In genomic region chr16:2156025-2156848, GRCh38 we compare ENCODE assay signal across 8 cellular contexts. TPM values are rescaled to one million over a fixed set of nuclear protein-coding genes. Genes with fewer than 3 reads are reported as not detected.
A peak's percentile ranks its signal among the peaks of the same experiment; 100 is the strongest.
DNase-seq lines count a peak whose midpoint lies in the region; ATAC-seq, FAIRE-seq and TF ChIP-seq lines count a peak whose summit lies in the region.

No MANE protein-coding gene starts in this region.

- H2AFZ ChIP-seq in K562 (ENCODE audit: low read depth, low read length), result peak overlapping the region; percentile 52

- peaks cover 45% of the 10 kb centered on the region for H4K20me1 ChIP-seq in K562 (replicated peaks; ENCODE audit: control insufficient read depth, insufficient read depth, low read length)

- H3K9ac ChIP-seq in K562 (ENCODE audit: insufficient read depth in 1 of 2, low read depth in 2 of 2, low read length in 2 of 2), result peak overlapping the region; percentile 91 to 99

- whole genome bisulfite sequencing in K562 (ENCODE audit: insufficient coverage, low coverage, missing lambda C conversion rate), result under 1% methylated on average over 33 of the region's 41 CpGs
- 3 to 5% methylated on average over 25 to 41 of the region's 41 CpGs for WGBS in testis, 2 donors

- TF ChIP-seq EP300 in K562 (IDR thresholded peaks at IDR 0.05; ENCODE audit: low read length), result no peak

- H3K27ac ChIP-seq in K562 (ENCODE audit: extremely low read depth, low read depth, low read length), result peak overlapping the region; percentile 78
- peak overlapping the region; percentile 67 to 93 for H3K27ac ChIP-seq in left lung
- H3K27ac ChIP-seq in testis, result peak overlapping the region; percentile 59 to 89

- peaks cover 93% of the 10 kb centered on the region for H3K79me2 ChIP-seq in K562 (ENCODE audit: control insufficient read depth, insufficient read depth, low read length)

- H3K27me3 ChIP-seq in K562 (ENCODE audit: control insufficient read depth in 2 of 2, insufficient read depth in 2 of 2, low read length in 2 of 2) (no peaks in the 10 kb centered on the region), left lung (no peaks in the 10 kb centered on the region), testis (no peaks in the 10 kb centered on the region)

- H3K4me1 ChIP-seq in K562 (replicated peaks in 1 of 2; ENCODE audit: control insufficient read depth in 2 of 2, insufficient read depth in 2 of 2, low read length in 2 of 2) (peaks cover 15 to 62% of the 10 kb centered on the region in 2 experiments; a peak in 4 of 5 replicates), left lung (peaks cover 58 to 83% of the 10 kb centered on the region in 2 donors), testis (peaks cover 60% of the 10 kb centered on the region)

- no peak for TF ChIP-seq RAD21 in K562 (CRISPR knock-in tag; conservative IDR thresholded peaks at IDR 0.05 in 1 of 2, IDR thresholded peaks at IDR 0.05 in 1 of 2)

- POLR2A ChIA-PET in K562 (lab: Yijun Ruan, JAX), result interaction anchor here (0.6 to 5.1 kb wide), 67 partner anchors 11 to 1546 kb away, joined by 3 to 77 read pairs (median 5); partner anchors contain the start of genes BRICD5, ECI1, FAHD1 and MLST8

- H3K4me2 ChIP-seq in K562 (ENCODE audit: insufficient read depth, low read length), result peak overlapping the region; percentile 94

- DNase-seq in ELR (ENCODE audit: low read depth), result peak; percentile 78
- peak; percentile 63 for DNase-seq in NB4 (ENCODE audit: low read depth)
- DNase-seq in K562 (ENCODE audit: extremely low read depth in 1 of 4, low spot score in 3 of 4), result peak; percentile 30 to 64 (median 35)
- DNase-seq in left lung, result peak in 1 of 2 donors; percentile 85
- no peak for DNase-seq in testis
- DNase-seq in DMS114 treated with DMSO at 0.1 percent for 48 hours (lab: John Stamatoyannopoulos, UW; ENCODE audit: unreplicated experiment), result no peak

- FAIRE-seq in K562 (lab: Jason Lieb, UNC), result no peak

- H3K36me3 ChIP-seq in K562 (ENCODE audit: control insufficient read depth, insufficient read depth, low read length) (peaks cover 57% of the 10 kb centered on the region), left lung (peaks cover 0 to 22% of the 10 kb centered on the region in 2 donors), testis (ENCODE audit: low read depth, missing control alignments) (no peaks in the 10 kb centered on the region)

- intact Hi-C loops in K562 (cut with micrococcal nuclease) (no loop called here), left lung (cut with DNase I) (no loop called here), testis (cut with DNase I; ENCODE audit: low total_unique reads) (loop anchor here (10.0 kb wide), 1 partner anchor 99 kb away; the partner anchor contains the start of gene ECI1)

- BruUV-seq in K562 (replicated peaks; lab: Mats Ljungman, UMichigan), result no TSS peak

- H3K4me3 ChIP-seq in NB4 (ENCODE audit: low read depth, low read length), result peak overlapping the region; percentile 94
- H3K4me3 ChIP-seq in K562, result peak overlapping the region; percentile 55
- peak overlapping the region; percentile 49 to 81 for H3K4me3 ChIP-seq in left lung
- peak overlapping the region; percentile 79 to 86 for H3K4me3 ChIP-seq in testis

- no peak for TF ChIP-seq CTCF in NB4 (IDR thresholded peaks at IDR 0.05; ENCODE audit: low read depth, low read length)
- no peak for TF ChIP-seq CTCF in K562 (IDR thresholded peaks at IDR 0.05 in 2 of 3, conservative IDR thresholded peaks at IDR 0.05 in 1 of 3; ENCODE audit: insufficient read depth in 2 of 3, low read depth in 1 of 3, low read length in 3 of 3)
- TF ChIP-seq CTCF in left lung (IDR thresholded peaks at IDR 0.05), result no peak
- no peak for TF ChIP-seq CTCF in testis (IDR thresholded peaks at IDR 0.05)

- in situ Hi-C loops in K562 (cut with MboI), result no loop called here

- peaks cover 13% of the 10 kb centered on the region for H3K9me1 ChIP-seq in K562 (ENCODE audit: control insufficient read depth, insufficient read depth, low read length)

- CTCF ChIA-PET in K562 (lab: Yijun Ruan, JAX; ENCODE audit: low intra/inter-chr PET ratio), result no interaction called here

- H3K9me3 ChIP-seq in K562 (replicated peaks; ENCODE audit: control insufficient read depth, insufficient read depth, low read depth, low read length), result no peaks in the 10 kb centered on the region
- no peaks in the 10 kb centered on the region for H3K9me3 ChIP-seq in left lung
- no peaks in the 10 kb centered on the region for H3K9me3 ChIP-seq in testis

- ATAC-seq in K562, result no peak
- no peak for ATAC-seq in left lung
- ATAC-seq in HG03457 (IDR thresholded peaks at IDR 0.05; ENCODE audit: unreplicated experiment), result no peak
- ATAC-seq in HG03108 (IDR thresholded peaks at IDR 0.05; ENCODE audit: unreplicated experiment), result no peak

- TF ChIP-seq POLR2A in NB4 (IDR thresholded peaks at IDR 0.05; ENCODE audit: extremely low read depth, insufficient read length) (no peak), K562 (conservative IDR thresholded peaks at IDR 0.05) (no peak), testis (IDR thresholded peaks at IDR 0.05) (no peak)

RNA-seq across cellular contexts. Expression of gene TRAF7, which starts 0.7 kb away (rescaled TPM):
- total RNA-seq in K562 (2011; cell fraction: chromatin; rRNA removed; ENCODE audit: low replicate concordance), result 31.9 and 110 TPM in 2 replicates
- 74.5 and 76.3 TPM in 2 replicates for total RNA-seq in K562 (2011; cell fraction: nucleolus; rRNA removed)
- 45.7 and 51.9 TPM in 2 replicates for total RNA-seq in K562 (2011; cell fraction: nucleoplasm; rRNA removed)
- total RNA-seq in K562 (2014; rRNA removed), result 55.5 and 79.2 TPM in 2 replicates
- 24.3 and 29.9 TPM in 2 replicates for total RNA-seq in K562 (2014; rRNA removed; fragmentation: Illumina TruSeq; extraction: Trizol)
- 42.8 and 45.9 TPM in 2 replicates for total RNA-seq in K562 (2015; rRNA removed; fragmentation: Illumina TruSeq; extraction: Trizol)
- total RNA-seq in K562 (2021), result 109 and 113 TPM in 2 replicates
- 41.6 and 61.6 TPM in 2 replicates for polyA plus RNA-seq in K562 (2011; rRNA removed)
- 63.2 and 103 TPM in 2 replicates for polyA plus RNA-seq in K562 (2011; cell fraction: cytosol; rRNA removed)
- 105 and 141 TPM in 2 replicates for polyA plus RNA-seq in K562 (2011; cell fraction: nucleus; rRNA removed)
- polyA plus RNA-seq in K562 (2012), result 99.7 and 110 TPM in 2 replicates
- polyA plus RNA-seq in K562 (2014; fragmentation: Illumina TruSeq; extraction: Trizol), result 40.8 and 76.8 TPM in 2 replicates
- 1 to 10 TPM; 1.1 to 1.5 TPM for polyA plus RNA-seq in K562 (2014; fragmentation: Nextera tagmentation; extraction: Ambion mirVana)
- 55.5 and 63.3 TPM in 2 replicates for polyA plus RNA-seq in K562 (2014; rRNA removed)
- 24.9 and 30.1 TPM in 2 replicates for polyA minus RNA-seq in K562 (2011; rRNA and poly(A)+ RNA removed)
- polyA minus RNA-seq in K562 (2011; cell fraction: cytosol; rRNA and poly(A)+ RNA removed), result 51.2 and 66.0 TPM in 2 replicates
- polyA minus RNA-seq in K562 (2011; cell fraction: nucleus; rRNA and poly(A)+ RNA removed), result 25.8 and 29.9 TPM in 2 replicates
- 10 to 100 TPM; 69.5 to 88.1 TPM for total RNA-seq in left lung
- total RNA-seq in testis, result 10 to 100 TPM; 36.0 to 46.1 TPM
- polyA plus RNA-seq in testis (ENCODE audit: insufficient read depth, low read depth, low replicate concordance), result 44.6 TPM

RNA-seq across cellular contexts. Expression of gene RAB26, which starts 7.8 kb away (rescaled TPM):
- total RNA-seq in K562 (2011; cell fraction: chromatin; rRNA removed; ENCODE audit: low replicate concordance), result 8.2 and 15.9 TPM in 2 replicates
- total RNA-seq in K562 (2011; cell fraction: nucleolus; rRNA removed), result 15.8 and 18.8 TPM in 2 replicates
- 11.4 and 14.5 TPM in 2 replicates for total RNA-seq in K562 (2011; cell fraction: nucleoplasm; rRNA removed)
- total RNA-seq in K562 (2014; rRNA removed) (2.9 and 3.5 TPM in 2 replicates), K562 (2014; rRNA removed; fragmentation: Illumina TruSeq; extraction: Trizol) (0.58 and 0.77 TPM in 2 replicates), K562 (2015; rRNA removed; fragmentation: Illumina TruSeq; extraction: Trizol) (0.94 and 1.8 TPM in 2 replicates), K562 (2021) (3.0 and 3.1 TPM in 2 replicates), left lung (under 1 TPM; 0.73 to 0.84 TPM), testis (1 to 10 TPM; 3.2 to 3.6 TPM)
- polyA plus RNA-seq in K562 (2011; rRNA removed) (5.3 and 13.0 TPM in 2 replicates), K562 (2014; fragmentation: Illumina TruSeq; extraction: Trizol) (2.1 and 2.2 TPM in 2 replicates), K562 (2014; fragmentation: Nextera tagmentation; extraction: Ambion mirVana) (under 1 TPM; 0.25 to 0.63 TPM), K562 (2014; rRNA removed) (3.8 and 6.1 TPM in 2 replicates), testis (ENCODE audit: insufficient read depth, low read depth, low replicate concordance) (1.5 TPM)
- polyA plus RNA-seq in K562 (2011; cell fraction: cytosol; rRNA removed), result 4.8 and 7.7 TPM in 2 replicates
- 65.3 and 85.4 TPM in 2 replicates for polyA plus RNA-seq in K562 (2011; cell fraction: nucleus; rRNA removed)
- polyA plus RNA-seq in K562 (2012), result 6.6 and 10.4 TPM in 2 replicates
- 1.2 and 2.2 TPM in 2 replicates for polyA minus RNA-seq in K562 (2011; rRNA and poly(A)+ RNA removed)
- 1.8 TPM in 1 of 2 replicates, not detected in the other for polyA minus RNA-seq in K562 (2011; cell fraction: cytosol; rRNA and poly(A)+ RNA removed)
- polyA minus RNA-seq in K562 (2011; cell fraction: nucleus; rRNA and poly(A)+ RNA removed), result 4.6 and 8.0 TPM in 2 replicates

RNA-seq across cellular contexts. Expression of gene PKD1, which starts 20.5 kb away (rescaled TPM):
- 153 and 616 TPM in 2 replicates for total RNA-seq in K562 (2011; cell fraction: chromatin; rRNA removed; ENCODE audit: low replicate concordance)
- total RNA-seq in K562 (2011; cell fraction: nucleolus; rRNA removed), result 429 and 449 TPM in 2 replicates
- 168 and 178 TPM in 2 replicates for total RNA-seq in K562 (2011; cell fraction: nucleoplasm; rRNA removed)
- 35.9 and 37.1 TPM in 2 replicates for total RNA-seq in K562 (2014; rRNA removed)
- 4.5 and 7.0 TPM in 2 replicates for total RNA-seq in K562 (2014; rRNA removed; fragmentation: Illumina TruSeq; extraction: Trizol)
- total RNA-seq in K562 (2015; rRNA removed; fragmentation: Illumina TruSeq; extraction: Trizol), result 20.2 and 23.9 TPM in 2 replicates
- total RNA-seq in K562 (2021), result 65.5 and 93.5 TPM in 2 replicates
- polyA plus RNA-seq in K562 (2011; rRNA removed), result 12.6 and 21.4 TPM in 2 replicates
- 19.4 and 51.6 TPM in 2 replicates for polyA plus RNA-seq in K562 (2011; cell fraction: cytosol; rRNA removed)
- 204 and 342 TPM in 2 replicates for polyA plus RNA-seq in K562 (2011; cell fraction: nucleus; rRNA removed)
- polyA plus RNA-seq in K562 (2012), result 41.5 and 96.4 TPM in 2 replicates
- 6.9 and 21.8 TPM in 2 replicates for polyA plus RNA-seq in K562 (2014; fragmentation: Illumina TruSeq; extraction: Trizol)
- under 1 TPM; 0.23 to 0.28 TPM for polyA plus RNA-seq in K562 (2014; fragmentation: Nextera tagmentation; extraction: Ambion mirVana)
- 42.3 and 54.4 TPM in 2 replicates for polyA plus RNA-seq in K562 (2014; rRNA removed)
- 11.9 and 18.2 TPM in 2 replicates for polyA minus RNA-seq in K562 (2011; rRNA and poly(A)+ RNA removed)
- polyA minus RNA-seq in K562 (2011; cell fraction: cytosol; rRNA and poly(A)+ RNA removed), result 46.2 and 53.6 TPM in 2 replicates
- polyA minus RNA-seq in K562 (2011; cell fraction: nucleus; rRNA and poly(A)+ RNA removed), result 87.5 and 110 TPM in 2 replicates
- 10 to 100 TPM; 63.2 to 73.5 TPM for total RNA-seq in left lung
- 100 to 1,000 TPM; 323 to 337 TPM for total RNA-seq in testis
- 83.4 TPM for polyA plus RNA-seq in testis (ENCODE audit: insufficient read depth, low read depth, low replicate concordance)

RNA-seq across cellular contexts. Expression of gene CASKIN1, which starts 40.2 kb away (rescaled TPM):
- 3.2 and 16.5 TPM in 2 replicates for total RNA-seq in K562 (2011; cell fraction: chromatin; rRNA removed; ENCODE audit: low replicate concordance)
- total RNA-seq in K562 (2011; cell fraction: nucleolus; rRNA removed), result 11.3 and 11.6 TPM in 2 replicates
- 3.2 and 5.9 TPM in 2 replicates for total RNA-seq in K562 (2011; cell fraction: nucleoplasm; rRNA removed)
- total RNA-seq in K562 (2014; rRNA removed) (1.5 and 2.6 TPM in 2 replicates), K562 (2014; rRNA removed; fragmentation: Illumina TruSeq; extraction: Trizol) (0.10 and 0.15 TPM in 2 replicates), K562 (2015; rRNA removed; fragmentation: Illumina TruSeq; extraction: Trizol) (0.68 and 1.7 TPM in 2 replicates), K562 (2021) (4.5 and 7.0 TPM in 2 replicates), left lung (under 1 TPM; 0.05 to 0.06 TPM), testis (100 to 1,000 TPM in 1 of 2 donors, 1 to 10 TPM in 1; 6.4 to 159 TPM)
- polyA plus RNA-seq in K562 (2011; rRNA removed) (0.84 and 1.9 TPM in 2 replicates), K562 (2014; fragmentation: Illumina TruSeq; extraction: Trizol) (0.28 and 0.73 TPM in 2 replicates), K562 (2014; fragmentation: Nextera tagmentation; extraction: Ambion mirVana) (not detected), K562 (2014; rRNA removed) (3.1 and 3.7 TPM in 2 replicates), testis (ENCODE audit: insufficient read depth, low read depth, low replicate concordance) (2.1 TPM)
- polyA plus RNA-seq in K562 (2011; cell fraction: cytosol; rRNA removed), result 1.4 and 1.9 TPM in 2 replicates
- 6.6 and 12.7 TPM in 2 replicates for polyA plus RNA-seq in K562 (2011; cell fraction: nucleus; rRNA removed)
- polyA plus RNA-seq in K562 (2012), result 1.7 and 2.9 TPM in 2 replicates
- polyA minus RNA-seq in K562 (2011; rRNA and poly(A)+ RNA removed), result 0.32 and 0.90 TPM in 2 replicates
- 1.1 and 1.5 TPM in 2 replicates for polyA minus RNA-seq in K562 (2011; cell fraction: cytosol; rRNA and poly(A)+ RNA removed)
- polyA minus RNA-seq in K562 (2011; cell fraction: nucleus; rRNA and poly(A)+ RNA removed), result 2.0 and 2.2 TPM in 2 replicates

RNA-seq across cellular contexts. Expression of gene MLST8, which starts 49.0 kb away (rescaled TPM):
- total RNA-seq in K562 (2011; cell fraction: chromatin; rRNA removed; ENCODE audit: low replicate concordance), result 73.3 and 236 TPM in 2 replicates
- total RNA-seq in K562 (2011; cell fraction: nucleolus; rRNA removed), result 205 and 257 TPM in 2 replicates
- 108 and 122 TPM in 2 replicates for total RNA-seq in K562 (2011; cell fraction: nucleoplasm; rRNA removed)
- total RNA-seq in K562 (2014; rRNA removed) (83.0 and 110 TPM in 2 replicates), K562 (2014; rRNA removed; fragmentation: Illumina TruSeq; extraction: Trizol) (2.6 and 4.3 TPM in 2 replicates), K562 (2015; rRNA removed; fragmentation: Illumina TruSeq; extraction: Trizol) (15.7 and 16.0 TPM in 2 replicates), K562 (2021) (79.1 and 85.0 TPM in 2 replicates), left lung (10 to 100 TPM; 32.1 to 39.0 TPM), testis (100 to 1,000 TPM in 1 of 2 donors, 10 to 100 TPM in 1; 95.4 to 113 TPM)
- polyA plus RNA-seq in K562 (2011; rRNA removed) (76.1 and 91.6 TPM in 2 replicates), K562 (2014; fragmentation: Illumina TruSeq; extraction: Trizol) (43.3 and 74.6 TPM in 2 replicates), K562 (2014; fragmentation: Nextera tagmentation; extraction: Ambion mirVana) (1 to 10 TPM; 1.5 to 9.8 TPM), K562 (2014; rRNA removed) (116 TPM in 2 replicates), testis (ENCODE audit: insufficient read depth, low read depth, low replicate concordance) (89.0 TPM)
- polyA plus RNA-seq in K562 (2011; cell fraction: cytosol; rRNA removed), result 165 and 312 TPM in 2 replicates
- polyA plus RNA-seq in K562 (2011; cell fraction: nucleus; rRNA removed), result 329 and 477 TPM in 2 replicates
- polyA plus RNA-seq in K562 (2012), result 71.4 and 87.7 TPM in 2 replicates
- 19.6 and 40.3 TPM in 2 replicates for polyA minus RNA-seq in K562 (2011; rRNA and poly(A)+ RNA removed)
- 53.2 and 86.4 TPM in 2 replicates for polyA minus RNA-seq in K562 (2011; cell fraction: cytosol; rRNA and poly(A)+ RNA removed)
- 96.5 and 139 TPM in 2 replicates for polyA minus RNA-seq in K562 (2011; cell fraction: nucleus; rRNA and poly(A)+ RNA removed)

Comparison
In these comparisons a context has a peak if more than half of its experiments do, and no peak if none do; other contexts are left out.
1. DNase-seq: peak in ELR (single experiment), NB4 (single experiment) and K562 (4 of 4); none in testis (single experiment) and DMS114 treated with DMSO at 0.1 percent for 48 hours (single experiment).
2. Peak in every context shown above with its lines, with median percentiles within 50 percentile points of each other: H3K4me3 ChIP-seq and H3K27ac ChIP-seq.